Comparison of ENCODE assay signal across 26 cellular contexts in the genomic region with DNA sequence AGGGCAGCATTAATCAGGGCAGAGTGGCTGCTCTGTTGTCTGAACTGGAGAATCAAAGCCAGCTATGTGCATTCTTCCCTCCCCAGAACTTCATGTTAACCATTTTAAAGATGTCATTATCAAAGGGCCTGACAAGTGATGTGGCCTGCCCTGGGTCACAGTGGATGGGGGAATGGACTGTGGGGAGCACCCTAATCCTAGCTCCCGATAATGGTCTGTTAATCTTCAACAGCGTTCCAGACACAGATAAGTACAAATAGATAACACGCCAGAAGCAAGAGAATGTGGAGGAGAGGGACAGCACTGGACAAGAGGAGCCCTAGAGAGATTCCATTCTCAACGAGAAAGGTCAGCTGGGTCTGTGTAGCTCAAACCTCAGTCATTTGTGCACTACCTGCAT.
DNase-seq lines count a peak whose midpoint lies in the region; ATAC-seq, FAIRE-seq and TF ChIP-seq lines count a peak whose summit lies in the region.
"Had no signal": no experiment of that assay in that cellular context is flagged by ENCODE, and none has a peak within 500 bp of the region (broad histone marks: within the 10 kb centered on the region; RNA-seq: fewer than 3 reads in every experiment).

No MANE protein-coding gene starts in this region.

- H3K79me2 ChIP-seq in astrocyte (ENCODE audit: insufficient read depth, low read length): peaks cover 96% of the 10 kb centered on the region

- H3K36me3 Mint-ChIP-seq in astrocyte (ENCODE audit: low read depth, unreplicated experiment): peaks cover 1% of the 10 kb centered on the region

- H3K4me3 Mint-ChIP-seq in astrocyte (ENCODE audit: unreplicated experiment): no peak overlapping the region
- H3K4me3 Mint-ChIP-seq: activated T-cell treated with anti-CD3 and anti-CD28 coated beads, Interleukin-2, amount 50 U/mL, for 4 hours had no signal

- H3K27me3 ChIP-seq in astrocyte (ENCODE audit: insufficient read depth, low read length) (no peaks in the 10 kb centered on the region), muscle layer of colon (ENCODE audit: control insufficient read depth in 1 of 2, insufficient read depth in 2 of 2, low read length in 2 of 2) (no peaks in the 10 kb centered on the region), thoracic aorta (replicated peaks; ENCODE audit: insufficient read depth) (no peaks in the 10 kb centered on the region), gastrocnemius medialis (no peaks in the 10 kb centered on the region)
- H3K27me3 ChIP-seq: dorsolateral prefrontal cortex had no signal

- H3K4me1 Mint-ChIP-seq in astrocyte (ENCODE audit: low read depth, unreplicated experiment): peaks cover 66% of the 10 kb centered on the region

- peaks cover 93% of the 10 kb centered on the region for H4K20me1 ChIP-seq in astrocyte (ENCODE audit: insufficient read depth, low read length)

- H2AFZ ChIP-seq in astrocyte (ENCODE audit: low read depth, low read length): no peak overlapping the region

- H3K9me3 ChIP-seq in astrocyte (ENCODE audit: insufficient read depth, low read depth, low read length) (no peaks in the 10 kb centered on the region), muscle layer of colon (ENCODE audit: low read length) (no peaks in the 10 kb centered on the region), thoracic aorta (no peaks in the 10 kb centered on the region), gastrocnemius medialis (no peaks in the 10 kb centered on the region)

- H3K36me3 ChIP-seq in astrocyte (ENCODE audit: insufficient read depth, low read length): peaks cover 3% of the 10 kb centered on the region
- H3K36me3 ChIP-seq in muscle layer of colon (ENCODE audit: insufficient read depth, low read length): no peaks in the 10 kb centered on the region
- H3K36me3 ChIP-seq in thoracic aorta: no peaks in the 10 kb centered on the region
- no peaks in the 10 kb centered on the region for H3K36me3 ChIP-seq in gastrocnemius medialis

- no peak overlapping the region for H3K9ac ChIP-seq in astrocyte (ENCODE audit: low read length)
- H3K9ac ChIP-seq in muscle layer of colon (ENCODE audit: low read length): no peak overlapping the region

- H3K27ac Mint-ChIP-seq in astrocyte (ENCODE audit: unreplicated experiment): peak overlapping the region; percentile 49

- no peak for TF ChIP-seq POLR2A in gastrocnemius medialis (IDR thresholded peaks at IDR 0.05)

- ATAC-seq in thoracic aorta (ENCODE audit: insufficient number of reproducible peaks, low FRiP score, low read depth) (no peak), gastrocnemius medialis (no peak), HG02678 (IDR thresholded peaks at IDR 0.05; ENCODE audit: unreplicated experiment) (no peak), HG02885 (IDR thresholded peaks at IDR 0.05; ENCODE audit: poor library complexity, unreplicated experiment) (no peak)
- ATAC-seq: activated T-cell treated with anti-CD3 and anti-CD28 coated beads, Interleukin-2, amount 50 U/mL, for 4 hours; HepG2 had no signal

- H3K4me2 ChIP-seq in astrocyte (ENCODE audit: low read length): no peak overlapping the region

- no peaks in the 10 kb centered on the region for H3K9me3 Mint-ChIP-seq in astrocyte (ENCODE audit: unreplicated experiment)
- H3K9me3 Mint-ChIP-seq: activated T-cell treated with anti-CD3 and anti-CD28 coated beads, Interleukin-2, amount 50 U/mL, for 4 hours had no signal

- no peaks in the 10 kb centered on the region for H3K27me3 Mint-ChIP-seq in astrocyte (ENCODE audit: low read depth, unreplicated experiment)

- intact Hi-C loops in gastrocnemius medialis (cut with DNase I; ENCODE audit: low total_unique reads): no loop called here

- no peak for TF ChIP-seq CTCF in astrocyte (IDR thresholded peaks at IDR 0.05; ENCODE audit: insufficient read depth, low read depth, low read length)
- TF ChIP-seq CTCF in thoracic aorta (IDR thresholded peaks at IDR 0.05): no peak
- no peak for TF ChIP-seq CTCF in gastrocnemius medialis (IDR thresholded peaks at IDR 0.05 in 4 of 5, conservative IDR thresholded peaks at IDR 0.05 in 1 of 5)

- H3K4me1 ChIP-seq in astrocyte (ENCODE audit: insufficient read depth, low read length) (peaks cover 18% of the 10 kb centered on the region), muscle layer of colon (ENCODE audit: insufficient read depth, low read length) (peaks cover 80% of the 10 kb centered on the region), thoracic aorta (ENCODE audit: control insufficient read depth in 1 of 2, low read depth in 2 of 2) (peaks cover 53 to 84% of the 10 kb centered on the region in 2 donors), gastrocnemius medialis (peaks cover 46 to 64% of the 10 kb centered on the region in 2 donors)

- DNase-seq in NCI-H226 (peak; percentile 26), astrocyte (ENCODE audit: low read depth) (no peak), thoracic aorta (ENCODE audit: low spot score) (no peak), gastrocnemius medialis (no peak)
- no peak for DNase-seq in activated CD4-positive, CD25-positive, alpha-beta regulatory T cell (lab: John Stamatoyannopoulos, UW)
- DNase-seq: activated CD4-positive, alpha-beta T cell treated with anti-CD3 and anti-CD28 coated beads for 48 hours; activated gamma-delta T cell treated with Interleukin-2 at 50 U/mL for 16 hours; activated T-cell treated with anti-CD3 and anti-CD28 coated beads, Interleukin-2, amount 50 U/mL, for 4 hours; C1 segment of cervical spinal cord; Calu3; cerebellar nuclear complex; DND-41; dorsolateral prefrontal cortex; head of caudate nucleus; Karpas-422; NCI-H1436; NCI-H446; occipital lobe; small intestine; stimulated activated CD4-positive, alpha-beta T cell treated with anti-CD3 and anti-CD28 coated beads, Interleukin-1b, Interleukin-23, amount 100 ng/mL, for 48 hours had no signal

- H3K27ac ChIP-seq in astrocyte (ENCODE audit: low read depth, low read length) (no peak overlapping the region), muscle layer of colon (ENCODE audit: low read depth, low read length) (peak overlapping the region; percentile 41), thoracic aorta (peak overlapping the region; percentile 62 to 76), gastrocnemius medialis (peak overlapping the region in 1 of 4 donors; percentile 50)
- H3K27ac ChIP-seq: dorsolateral prefrontal cortex, HL-60 had no signal

- in situ Hi-C loops in gastrocnemius medialis (cut with MboI; ENCODE audit: low sequenced_read_pairs in 4 of 4): no loop called here

- FAIRE-seq in astrocyte (lab: Jason Lieb, UNC): no peak
- FAIRE-seq: GM18507, HepG2, small intestine had no signal

- H3K4me3 ChIP-seq in astrocyte (ENCODE audit: insufficient read depth, low read depth, low read length): no peak overlapping the region
- no peak overlapping the region for H3K4me3 ChIP-seq in muscle layer of colon (ENCODE audit: low read depth in 1 of 2, low read length in 2 of 2)
- no peak overlapping the region for H3K4me3 ChIP-seq in thoracic aorta
- no peak overlapping the region for H3K4me3 ChIP-seq in gastrocnemius medialis
- H3K4me3 ChIP-seq: dorsolateral prefrontal cortex had no signal
